Comparison of ENCODE assay signal across 8 cellular contexts in genomic region chr6:18823782-18824386, GRCh38.
DNase-seq lines count a peak whose midpoint lies in the region; ATAC-seq lines count a peak whose summit lies in the region.

No MANE protein-coding gene starts in this region.

- ATAC-seq in GM18502 (IDR thresholded peaks at IDR 0.05; ENCODE audit: poor library complexity, unreplicated experiment) (no peak), HG03460 (IDR thresholded peaks at IDR 0.05; ENCODE audit: unreplicated experiment) (no peak)

- DNase-seq in NCI-H2029 (lab: John Stamatoyannopoulos, UW) (peak; percentile 5), NCI-H2029 treated with DMSO at 0.1 percent for 48 hours (lab: John Stamatoyannopoulos, UW) (no peak), Kasumi-1 (lab: John Stamatoyannopoulos, UW) (peak; percentile 4 to 27), myocyte (ENCODE audit: low read depth) (peak; percentile 2), NCI-H774 (lab: John Stamatoyannopoulos, UW) (no peak)
- DNase-seq in activated naive CD4-positive, alpha-beta T cell treated with anti-CD3 and anti-CD28 coated beads, Interleukin-2, amount 50 U/mL, for 16 hours = peak; percentile 12

Comparison
In these comparisons a context has a peak if more than half of its experiments do, and no peak if none do; other contexts are left out.
1. DNase-seq: peak in NCI-H2029 (single experiment), Kasumi-1 (2 of 2), activated naive CD4-positive, alpha-beta T cell treated with anti-CD3 and anti-CD28 coated beads, Interleukin-2, amount 50 U/mL, for 16 hours (single experiment) and myocyte (single experiment); none in NCI-H2029 treated with DMSO at 0.1 percent for 48 hours (single experiment) and NCI-H774 (single experiment).